Comparison of ENCODE assay signal across 9 cellular contexts in the genomic region with DNA sequence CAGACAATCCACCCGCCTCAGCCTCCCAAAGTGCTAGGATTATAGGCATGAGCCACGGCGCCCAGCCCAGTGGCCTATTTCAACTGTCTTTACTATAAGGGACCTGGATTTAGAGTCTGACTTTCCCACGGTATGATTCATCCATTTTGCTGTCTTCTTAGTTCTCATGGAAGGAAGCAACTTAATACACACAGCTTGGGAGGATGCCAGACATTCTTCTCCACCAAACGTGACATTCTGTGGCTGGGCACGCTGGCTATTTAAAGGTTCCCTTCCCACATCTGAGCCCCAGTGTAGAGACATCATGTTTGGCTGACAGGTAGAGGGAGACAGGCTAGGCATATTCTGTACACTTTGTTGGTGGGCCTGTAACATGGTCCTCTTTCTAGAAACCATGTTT. TPM values are rescaled to one million over a fixed set of nuclear protein-coding genes. Genes with fewer than 3 reads are reported as not detected.
DNase-seq lines count a peak whose midpoint lies in the region; ATAC-seq lines count a peak whose summit lies in the region.
"Had no signal": no experiment of that assay in that cellular context is flagged by ENCODE, and none has a peak within 500 bp of the region (broad histone marks: within the 10 kb centered on the region; RNA-seq: fewer than 3 reads in every experiment).

No MANE protein-coding gene starts in this region.

- H3K27me3 ChIP-seq in GM23248 (replicated peaks; ENCODE audit: insufficient read depth), result peaks cover 10% of the 10 kb centered on the region; the same call in 1 of the 2 replicates
- H3K27me3 ChIP-seq in SJCRH30, result no peaks in the 10 kb centered on the region

- no peak for ATAC-seq in HG03139 (IDR thresholded peaks at IDR 0.05; ENCODE audit: unreplicated experiment)
- ATAC-seq in HG02763 (IDR thresholded peaks at IDR 0.05; ENCODE audit: unreplicated experiment), result no peak

- DNase-seq in GM23248, result peak; percentile 91
- peak; percentile 66 to 72 for DNase-seq in SJCRH30
- peak; percentile 65 for DNase-seq in fibroblast of peridontal ligament (ENCODE audit: extremely low read depth)
- DNase-seq in pulmonary artery endothelial cell (ENCODE audit: low read depth, low spot score), result peak; percentile 99
- no peak for DNase-seq in activated naive CD4-positive, alpha-beta T cell treated with anti-CD3 and anti-CD28 coated beads, Interleukin-2, amount 50 U/mL, for 16 hours
- DNase-seq in NCI-H345 treated with DMSO at 0.1 percent for 48 hours (lab: John Stamatoyannopoulos, UW; ENCODE audit: unreplicated experiment), result no peak
- DNase-seq: NCI-H2029 treated with DMSO at 0.1 percent for 48 hours had no signal

- H3K36me3 ChIP-seq in GM23248 (ENCODE audit: low read depth) (no peaks in the 10 kb centered on the region), SJCRH30 (no peaks in the 10 kb centered on the region)

- in situ Hi-C loops in GM23248 (cut with MboI), result no loop called here

- no peak overlapping the region for H3K4me2 ChIP-seq in GM23248 (ENCODE audit: unreplicated experiment)

- no peak overlapping the region for H3K9ac ChIP-seq in GM23248

- WGBS in GM23248 (ENCODE audit: low coverage in 1 of 2, low lambda C conversion rate in 2 of 2, missing lambda C conversion rate in 2 of 2), 2 experiments, result 45 to 56% methylated on average over 6 of the region's 6 CpGs

- H3K27ac ChIP-seq in GM23248 (no peak overlapping the region), SJCRH30 (no peak overlapping the region)

- H3K9me3 ChIP-seq in GM23248 (ENCODE audit: low read depth), result no peaks in the 10 kb centered on the region
- H3K9me3 ChIP-seq in SJCRH30 (replicated peaks), result no peaks in the 10 kb centered on the region

- H3K4me1 ChIP-seq in GM23248 (ENCODE audit: insufficient read depth) (no peaks in the 10 kb centered on the region), SJCRH30 (no peaks in the 10 kb centered on the region; the same call in 1 of the 2 replicates)

- no peaks in the 10 kb centered on the region for H3F3A ChIP-seq in GM23248 (ENCODE audit: insufficient read depth)

- H3K4me3 ChIP-seq in GM23248 (no peak overlapping the region), SJCRH30 (no peak overlapping the region)

- H2AFZ ChIP-seq in GM23248, result no peak overlapping the region

- H3K9me2 ChIP-seq in GM23248 (ENCODE audit: insufficient read depth), result no peaks in the 10 kb centered on the region

- H3K79me2 ChIP-seq in GM23248 (ENCODE audit: insufficient read depth), result no peaks in the 10 kb centered on the region

- no peaks in the 10 kb centered on the region for H4K20me1 ChIP-seq in GM23248 (ENCODE audit: insufficient read depth)

RNA-seq across cellular contexts. Expression of gene FAM43A, which starts 26.2 kb away (rescaled TPM):
- 19.0 and 23.0 TPM in 2 replicates for total RNA-seq in GM23248 (2014; rRNA removed; shearing (Covaris generic))
- 8.0 and 8.8 TPM in 2 replicates for polyA plus RNA-seq in GM23248 (2016; fragmentation: Nextera tagmentation; extraction: Ambion mirVana)
- total RNA-seq in SJCRH30 (2014; rRNA removed; shearing (Covaris generic)), result 1.9 TPM in 2 replicates
- total RNA-seq in pulmonary artery endothelial cell, result 170 and 181 TPM in 2 replicates

RNA-seq across cellular contexts. Expression of gene LSG1, which starts 39.9 kb away (rescaled TPM):
- total RNA-seq in GM23248 (2014; rRNA removed; shearing (Covaris generic)), result 27.2 and 36.5 TPM in 2 replicates
- 26.9 and 31.1 TPM in 2 replicates for polyA plus RNA-seq in GM23248 (2016; fragmentation: Nextera tagmentation; extraction: Ambion mirVana)
- total RNA-seq in SJCRH30 (2014; rRNA removed; shearing (Covaris generic)), result 35.6 and 35.9 TPM in 2 replicates
- total RNA-seq in pulmonary artery endothelial cell, result 75.0 and 86.9 TPM in 2 replicates

Comparison
In these comparisons a context has a peak if more than half of its experiments do, and no peak if none do; other contexts are left out.
1. DNase-seq: peak in GM23248 (single experiment), SJCRH30 (2 of 2), fibroblast of peridontal ligament (single experiment) and pulmonary artery endothelial cell (single experiment); none in activated naive CD4-positive, alpha-beta T cell treated with anti-CD3 and anti-CD28 coated beads, Interleukin-2, amount 50 U/mL, for 16 hours (single experiment) and NCI-H345 treated with DMSO at 0.1 percent for 48 hours (single experiment).